8 cellular contexts compared by ENCODE assay signal in the genomic region with DNA sequence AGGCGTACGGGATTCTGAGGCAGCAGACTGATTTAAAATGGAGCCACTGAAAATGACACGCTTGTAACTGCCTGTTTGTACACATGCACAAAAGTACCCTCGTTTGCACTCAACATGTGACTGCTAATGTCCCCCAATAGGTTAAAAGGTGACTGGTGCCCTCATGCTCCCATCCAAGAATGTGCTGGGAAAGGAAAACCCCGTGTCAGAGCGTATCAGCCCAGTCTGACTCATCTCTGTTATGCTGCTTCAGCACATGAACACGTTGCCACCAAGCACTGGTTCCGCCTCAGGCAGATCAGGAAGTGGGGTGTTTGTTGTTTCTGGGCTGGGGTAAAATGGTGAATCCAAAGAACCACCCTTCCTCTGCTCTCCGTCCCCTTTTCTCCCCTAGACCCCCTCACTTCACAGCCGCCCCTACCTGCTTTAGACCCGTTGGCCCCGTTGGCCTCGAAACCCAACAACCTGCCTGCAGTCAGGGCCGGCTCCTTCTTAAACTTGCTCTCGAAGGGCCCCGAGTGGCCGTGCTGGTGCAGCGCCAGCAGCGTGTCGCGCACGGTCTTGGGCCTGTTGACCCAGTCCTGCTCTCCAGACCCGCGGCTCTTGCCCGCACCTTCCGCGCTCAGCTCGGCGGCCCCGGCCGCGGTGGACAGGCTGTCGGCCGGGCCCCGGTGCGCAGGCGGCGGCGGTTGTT. TPM values are rescaled to one million over a fixed set of nuclear protein-coding genes. Genes with fewer than 3 reads are reported as not detected.
A peak's percentile ranks its signal among the peaks of the same experiment; 100 is the strongest.
DNase-seq lines count a peak whose midpoint lies in the region; ATAC-seq and TF ChIP-seq lines count a peak whose summit lies in the region.

No MANE protein-coding gene starts in this region.

- TF ChIP-seq CTCF in psoas muscle (IDR thresholded peaks at IDR 0.05) = no peak

- H3K4me3 ChIP-seq in MG63 = peak overlapping the region; percentile 74
- H3K4me3 ChIP-seq in psoas muscle = peak overlapping the region; percentile 90

- POLR2A ChIA-PET in T-cell (lab: Charles Lee) = interaction anchor here in 1 of 2 donors (0.6 kb wide), 1 partner anchor 8 kb away, joined by 3 read pairs; no protein-coding TSS in a partner anchor

- intact Hi-C loops in left cardiac atrium (cut with DNase I) = loop anchor here (5.0 kb wide), 5 partner anchors 71 to 469 kb away; no protein-coding TSS in a partner anchor
- intact Hi-C loops in psoas muscle (cut with DNase I) = loop anchor here (1.0 to 10.0 kb wide), 4 partner anchors 111 to 467 kb away; no protein-coding TSS in a partner anchor

- peak; percentile 31 for ATAC-seq in GM21717 (IDR thresholded peaks at IDR 0.05; ENCODE audit: unreplicated experiment)
- ATAC-seq in T-cell (replicated peaks in 1 of 4) = peak; percentile 29 to 49 (median 45)
- peak; percentile 18 to 55 for ATAC-seq in left cardiac atrium
- peak; percentile 57 to 70 (median 64) for ATAC-seq in psoas muscle
- ATAC-seq in GM21360 (IDR thresholded peaks at IDR 0.05; ENCODE audit: unreplicated experiment) = no peak

- H3K27me3 ChIP-seq in MG63 (no peaks in the 10 kb centered on the region), psoas muscle (ENCODE audit: insufficient read depth in 3 of 3, low read length in 2 of 3) (no peaks in the 10 kb centered on the region)

- H3K9me3 Mint-ChIP-seq in T-cell = no peaks in the 10 kb centered on the region

- H3K36me3 Mint-ChIP-seq in T-cell = peaks cover 35% of the 10 kb centered on the region

- 0 to 1% (median 0%) methylated on average over 39 of the region's 39 CpGs for WGBS in adipose tissue, 3 donors
- 0% methylated on average over 32 to 39 of the region's 39 CpGs for WGBS in psoas muscle, 3 donors

- H3K27ac ChIP-seq in adipose tissue (ENCODE audit: low read depth, low read length) (peak overlapping the region; percentile 80), psoas muscle (peak overlapping the region; percentile 99)

- H3K4me3 Mint-ChIP-seq in T-cell = peak overlapping the region; percentile 90 to 94 (median 90)

- H3K36me3 ChIP-seq in MG63 = peaks cover 54% of the 10 kb centered on the region
- peaks cover 4 to 26% of the 10 kb centered on the region in 2 donors for H3K36me3 ChIP-seq in psoas muscle (ENCODE audit: insufficient read depth in 1 of 2, low read depth in 1 of 2)

- H3K4me1 ChIP-seq in psoas muscle = peaks cover 27% of the 10 kb centered on the region

- H3K27me3 Mint-ChIP-seq in T-cell = no peaks in the 10 kb centered on the region

- H3K9me3 ChIP-seq in MG63 = no peaks in the 10 kb centered on the region
- no peaks in the 10 kb centered on the region for H3K9me3 ChIP-seq in psoas muscle

- H3K27ac Mint-ChIP-seq in T-cell = peak overlapping the region; percentile 95 to 96

- CTCF ChIA-PET in T-cell (lab: Charles Lee) = interaction anchor here in 1 of 2 donors (5.3 kb wide), 1 partner anchor 9 kb away, joined by 55 read pairs; no protein-coding TSS in a partner anchor

- peaks cover 58 to 69% (median 60%) of the 10 kb centered on the region in 3 donors for H3K4me1 Mint-ChIP-seq in T-cell

- peak; percentile 40 for DNase-seq in DMS114 treated with DMSO at 0.1 percent for 48 hours (lab: John Stamatoyannopoulos, UW; ENCODE audit: unreplicated experiment)
- DNase-seq in MG63 = peak; percentile 93
- DNase-seq in T-cell = peak; percentile 54 to 88 (median 77)
- DNase-seq in left cardiac atrium = peak; percentile 82
- DNase-seq in psoas muscle = peak; percentile 79 to 86

RNA-seq across cellular contexts. Expression of gene IRF2BP2, which starts 1.8 kb away (rescaled TPM):
- total RNA-seq in MG63 (2014; rRNA removed; shearing (Covaris generic); ENCODE audit: low replicate concordance) = 52.8 and 67.4 TPM in 2 replicates
- total RNA-seq in T-cell (100 to 1,000 TPM; 141 to 406 (median 163) TPM), left cardiac atrium (100 to 1,000 TPM in 1 of 2 donors, 10 to 100 TPM in 1; 98.0 to 100 TPM), psoas muscle (100 to 1,000 TPM in 1 of 4 donors, 10 to 100 TPM in 3; 73.4 to 116 (median 87.8) TPM)
- polyA plus RNA-seq in adipose tissue (100 to 1,000 TPM in 1 of 3 donors, 10 to 100 TPM in 2; 51.2 to 135 (median 51.5) TPM), psoas muscle (10 to 100 TPM; 53.6 to 63.6 (median 56.4) TPM)

Comparison
In these comparisons a context has a peak if more than half of its experiments do, and no peak if none do; other contexts are left out.
1. DNase-seq: peak in every context shown above with its lines; median percentile 93 in MG63; 82 in psoas muscle; 82 in left cardiac atrium; 77 in T-cell; 40 in DMS114 treated with DMSO at 0.1 percent for 48 hours.